ENCODE assay signal across 8 cellular contexts in genomic region chr7:94509264-94509878, GRCh38. TPM values are rescaled to one million over a fixed set of nuclear protein-coding genes. Genes with fewer than 3 reads are reported as not detected.
A peak's percentile ranks its signal among the peaks of the same experiment; 100 is the strongest.
DNase-seq lines count a peak whose midpoint lies in the region; ATAC-seq, FAIRE-seq and TF ChIP-seq lines count a peak whose summit lies in the region.

CASD1 (plus strand) TSS chr7:94509809; CDS start chr7:94510085, 276 bp downstream.

- no peak for FAIRE-seq in A549 (lab: Jason Lieb, UNC)

- H3K4me2 ChIP-seq in A549, result peak within 1 kb of the TSS; percentile 80

- POLR2A ChIA-PET in A549 (lab: Yijun Ruan, JAX), result no interaction called here
- POLR2A ChIA-PET in activated CD8-positive, alpha-beta T cell treated with anti-CD3 and anti-CD28 coated beads, Interleukin-2, amount 10 ng/mL, durations not matched to agents 7 days and 5 days (lab: Charles Lee), result interaction anchor here (1.0 kb wide), 1 partner anchor 1006 kb away, joined by 3 read pairs; no protein-coding TSS in a partner anchor

- TF ChIP-seq EP300 in A549 (IDR thresholded peaks at IDR 0.05), result no peak

- peaks cover 19% of the 10 kb centered on the region for H3K36me3 Mint-ChIP-seq in activated CD8-positive, alpha-beta T cell treated with anti-CD3 and anti-CD28 coated beads, Interleukin-2, amount 10 ng/mL, durations not matched to agents 7 days and 5 days (ENCODE audit: low read depth)

- H3K9me3 ChIP-seq in A549 (no peaks in the 10 kb centered on the region), endocrine pancreas (ENCODE audit: control insufficient read depth, low read length) (no peaks in the 10 kb centered on the region), mononuclear cell (ENCODE audit: low read depth, low read length) (no peaks in the 10 kb centered on the region)

- peak; percentile 67 to 82 for ATAC-seq in A549
- peak; percentile 31 for ATAC-seq in GM18508 (IDR thresholded peaks at IDR 0.05; ENCODE audit: insufficient read depth, unreplicated experiment)
- peak; percentile 71 for ATAC-seq in HG03025 (IDR thresholded peaks at IDR 0.05; ENCODE audit: low FRiP score, unreplicated experiment)
- ATAC-seq in activated CD8-positive, alpha-beta T cell treated with anti-CD3 and anti-CD28 coated beads, Interleukin-2, amount 10 ng/mL, durations not matched to agents 7 days and 5 days, result peak; percentile 71

- peak within 1 kb of the TSS; percentile 99 for H3K27ac ChIP-seq in A549

- CTCF ChIA-PET in A549 (lab: Yijun Ruan, JAX), result no interaction called here
- CTCF ChIA-PET in activated CD8-positive, alpha-beta T cell treated with anti-CD3 and anti-CD28 coated beads, Interleukin-2, amount 10 ng/mL, durations not matched to agents 7 days and 5 days (lab: Charles Lee), result no interaction called here

- DNase-seq in A549 (ENCODE audit: low read depth in 1 of 2, low spot score in 1 of 2) (peak; percentile 54 to 60), NCI-H226 (peak; percentile 2)
- DNase-seq in activated CD8-positive, alpha-beta T cell treated with anti-CD3 and anti-CD28 coated beads, Interleukin-2, amount 10 ng/mL, durations not matched to agents 7 days and 5 days, result peak; percentile 67
- DNase-seq in stimulated activated CD8-positive, alpha-beta memory T cell treated with anti-CD3 and anti-CD28 coated beads, Interleukin-4, amount 100 ng/mL, for 1 hour (ENCODE audit: low read depth in 2 of 2, low spot score in 1 of 2), result peak; percentile 31 to 40

- peak within 1 kb of the TSS; percentile 89 for H3K4me3 Mint-ChIP-seq in activated CD8-positive, alpha-beta T cell treated with anti-CD3 and anti-CD28 coated beads, Interleukin-2, amount 10 ng/mL, durations not matched to agents 7 days and 5 days

- no peaks in the 10 kb centered on the region for H3K36me3 ChIP-seq in endocrine pancreas (ENCODE audit: control insufficient read depth, insufficient read depth, low read length)

- no peak for TF ChIP-seq RAD21 in A549 (conservative IDR thresholded peaks at IDR 0.05 in 1 of 2, IDR thresholded peaks at IDR 0.05 in 1 of 2)

- H3K27ac Mint-ChIP-seq in activated CD8-positive, alpha-beta T cell treated with anti-CD3 and anti-CD28 coated beads, Interleukin-2, amount 10 ng/mL, durations not matched to agents 7 days and 5 days, result peak within 1 kb of the TSS; percentile 93

- WGBS in A549 (ENCODE audit: missing lambda C conversion rate), result 16% methylated on average over 15 of the region's 38 CpGs

- H3K4me3 ChIP-seq in A549 (peak within 1 kb of the TSS; percentile 72), endocrine pancreas (ENCODE audit: control insufficient read depth, insufficient read depth, low read length) (peak within 1 kb of the TSS; percentile 87), mononuclear cell (ENCODE audit: low read length) (peak within 1 kb of the TSS; percentile 74)

- no peaks in the 10 kb centered on the region for H3K27me3 Mint-ChIP-seq in activated CD8-positive, alpha-beta T cell treated with anti-CD3 and anti-CD28 coated beads, Interleukin-2, amount 10 ng/mL, durations not matched to agents 7 days and 5 days (ENCODE audit: low read depth)

- no peak for TF ChIP-seq POLR2A in A549 (IDR thresholded peaks at IDR 0.05; ENCODE audit: low read length)

- peaks cover 38% of the 10 kb centered on the region for H3K4me1 Mint-ChIP-seq in activated CD8-positive, alpha-beta T cell treated with anti-CD3 and anti-CD28 coated beads, Interleukin-2, amount 10 ng/mL, durations not matched to agents 7 days and 5 days (ENCODE audit: low read depth)

- peaks cover 47% of the 10 kb centered on the region for H3K4me1 ChIP-seq in A549
- H3K4me1 ChIP-seq in endocrine pancreas (ENCODE audit: control insufficient read depth, insufficient read depth, low read length), result peaks cover 22% of the 10 kb centered on the region
- H3K4me1 ChIP-seq in mononuclear cell (ENCODE audit: insufficient read depth, low read length), result peaks cover 20% of the 10 kb centered on the region

- H3K27me3 ChIP-seq in endocrine pancreas (ENCODE audit: control insufficient read depth, insufficient read depth, low read length) (no peaks in the 10 kb centered on the region), mononuclear cell (ENCODE audit: insufficient read depth, low read length) (no peaks in the 10 kb centered on the region)

- H3K9me3 Mint-ChIP-seq in activated CD8-positive, alpha-beta T cell treated with anti-CD3 and anti-CD28 coated beads, Interleukin-2, amount 10 ng/mL, durations not matched to agents 7 days and 5 days (ENCODE audit: insufficient read depth), result no peaks in the 10 kb centered on the region

- peak within 1 kb of the TSS; percentile 92 for H3K9ac ChIP-seq in endocrine pancreas (ENCODE audit: control insufficient read depth, insufficient read depth, low read length)

- no peak for TF ChIP-seq CTCF in A549 (IDR thresholded peaks at IDR 0.05)

TF ChIP-seq in A549, 52 proteins besides CTCF, POLR2A, EP300 and RAD21:
- TF ChIP-seq, protein P1, sequence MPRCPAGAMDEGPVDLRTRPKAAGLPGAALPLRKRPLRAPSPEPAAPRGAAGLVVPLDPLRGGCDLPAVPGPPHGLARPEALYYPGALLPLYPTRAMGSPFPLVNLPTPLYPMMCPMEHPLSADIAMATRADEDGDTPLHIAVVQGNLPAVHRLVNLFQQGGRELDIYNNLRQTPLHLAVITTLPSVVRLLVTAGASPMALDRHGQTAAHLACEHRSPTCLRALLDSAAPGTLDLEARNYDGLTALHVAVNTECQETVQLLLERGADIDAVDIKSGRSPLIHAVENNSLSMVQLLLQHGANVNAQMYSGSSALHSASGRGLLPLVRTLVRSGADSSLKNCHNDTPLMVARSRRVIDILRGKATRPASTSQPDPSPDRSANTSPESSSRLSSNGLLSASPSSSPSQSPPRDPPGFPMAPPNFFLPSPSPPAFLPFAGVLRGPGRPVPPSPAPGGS (IDR thresholded peaks at IDR 0.05), result no peak
- no peak for TF ChIP-seq KDM5A (IDR thresholded peaks at IDR 0.05)
- TF ChIP-seq RARB (CRISPR knock-in tag; IDR thresholded peaks at IDR 0.05), result no peak
- TF ChIP-seq CHD2 (IDR thresholded peaks at IDR 0.05; ENCODE audit: low read length, partially characterized antibody), result no peak
- TF ChIP-seq EHF (CRISPR knock-in tag; IDR thresholded peaks at IDR 0.05), result 0 out of 2 replicates have a peak, but pooled peaks have one; percentile 4
- TF ChIP-seq RNF2 (IDR thresholded peaks at IDR 0.05; ENCODE audit: borderline replicate concordance, low read depth), result no peak
- TF ChIP-seq TFCP2L1 (CRISPR knock-in tag; IDR thresholded peaks at IDR 0.05), result no peak
- no peak for TF ChIP-seq ZFP36 (IDR thresholded peaks at IDR 0.05; ENCODE audit: borderline replicate concordance, partially characterized antibody)
- TF ChIP-seq SREBF2 (IDR thresholded peaks at IDR 0.05), result no peak
- TF ChIP-seq, protein P2, sequence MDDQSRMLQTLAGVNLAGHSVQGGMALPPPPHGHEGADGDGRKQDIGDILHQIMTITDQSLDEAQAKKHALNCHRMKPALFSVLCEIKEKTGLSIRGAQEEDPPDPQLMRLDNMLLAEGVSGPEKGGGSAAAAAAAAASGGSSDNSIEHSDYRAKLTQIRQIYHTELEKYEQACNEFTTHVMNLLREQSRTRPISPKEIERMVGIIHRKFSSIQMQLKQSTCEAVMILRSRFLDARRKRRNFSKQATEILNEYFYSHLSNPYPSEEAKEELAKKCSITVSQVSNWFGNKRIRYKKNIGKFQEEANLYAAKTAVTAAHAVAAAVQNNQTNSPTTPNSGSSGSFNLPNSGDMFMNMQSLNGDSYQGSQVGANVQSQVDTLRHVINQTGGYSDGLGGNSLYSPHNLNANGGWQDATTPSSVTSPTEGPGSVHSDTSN (IDR thresholded peaks at IDR 0.05), result no peak
- TF ChIP-seq ZC3H11A (IDR thresholded peaks at IDR 0.05), result no peak
- TF ChIP-seq RFX5 (IDR thresholded peaks at IDR 0.05), result no peak
- TF ChIP-seq HOXA7 (CRISPR knock-in tag; IDR thresholded peaks at IDR 0.05), result no peak
- TF ChIP-seq JUNB (IDR thresholded peaks at IDR 0.05), result no peak
- TF ChIP-seq ESRRA (IDR thresholded peaks at IDR 0.05; ENCODE audit: borderline replicate concordance, low read length), result 0 out of 2 replicates have a peak, but pooled peaks have one; percentile 3
- peak in 1 of 2 experiments; percentile 65; a peak in 1 of 5 replicates for TF ChIP-seq JUN (IDR thresholded peaks at IDR 0.05)
- TF ChIP-seq SMC3 (IDR thresholded peaks at IDR 0.05), result no peak; the same call in 2 of the 3 replicates
- TF ChIP-seq MAZ (IDR thresholded peaks at IDR 0.05; ENCODE audit: borderline replicate concordance, low read depth, low read length), result no peak
- no peak for TF ChIP-seq CEBPB (IDR thresholded peaks at IDR 0.05)
- no peak for TF ChIP-seq KDM1A (IDR thresholded peaks at IDR 0.05; ENCODE audit: low read depth)
- TF ChIP-seq HDAC2 (IDR thresholded peaks at IDR 0.05), result no peak
- TF ChIP-seq HOXB5 (CRISPR knock-in tag; IDR thresholded peaks at IDR 0.05), result no peak
- no peak for TF ChIP-seq ZNF302 (CRISPR knock-in tag; IDR thresholded peaks at IDR 0.05)
- TF ChIP-seq E2F6 (IDR thresholded peaks at IDR 0.05; ENCODE audit: borderline replicate concordance, low read depth), result peak; percentile 27; the same call in 1 of the 2 replicates
- no peak for TF ChIP-seq EHMT2 (IDR thresholded peaks at IDR 0.05; ENCODE audit: low read depth)
- no peak for TF ChIP-seq NFE2L2 (conservative IDR thresholded peaks at IDR 0.05; ENCODE audit: low read length)
- TF ChIP-seq FOSL2 (IDR thresholded peaks at IDR 0.05), result no peak
- no peak for TF ChIP-seq FOSL2 (CRISPR knock-in tag; IDR thresholded peaks at IDR 0.05)

RNA-seq across cellular contexts. Expression of gene CASD1, which starts in this region (rescaled TPM):
- polyA plus RNA-seq in A549 (2011; rRNA removed), result 26.8 and 35.4 TPM in 2 replicates
- 4.8 and 6.3 TPM in 2 replicates for polyA plus RNA-seq in A549 (2012; cell fraction: cytosol; rRNA removed)
- polyA plus RNA-seq in A549 (2012; cell fraction: nucleus; rRNA removed), result 4.8 and 9.0 TPM in 2 replicates
- 13.6 to 16.6 TPM (median 16.3 TPM) in 3 replicates for polyA plus RNA-seq in A549 (2017; fragmentation: RNase III; extraction: RNeasy Plus Mini Kit Qiagen cat#74134 plus additional on column Dnase treatment)
- polyA minus RNA-seq in A549 (2011; rRNA and poly(A)+ RNA removed), result 9.8 and 14.2 TPM in 2 replicates
- total RNA-seq in activated CD8-positive, alpha-beta T cell treated with anti-CD3 and anti-CD28 coated beads, Interleukin-2, amount 10 ng/mL, durations not matched to agents 7 days and 5 days, result 10 to 100 TPM; 10.6 to 13.8 TPM
- 22.9 TPM for total RNA-seq in mononuclear cell

Comparison
In these comparisons a context has a peak if more than half of its experiments do, and no peak if none do; other contexts are left out.
1. Peak in every context shown above with its lines: DNase-seq, ATAC-seq, H3K4me3 ChIP-seq and H3K27ac ChIP-seq.
2. DNase-seq: peak in every context shown above with its lines; median percentile 67 in activated CD8-positive, alpha-beta T cell treated with anti-CD3 and anti-CD28 coated beads, Interleukin-2, amount 10 ng/mL, durations not matched to agents 7 days and 5 days; 57 in A549; 36 in stimulated activated CD8-positive, alpha-beta memory T cell treated with anti-CD3 and anti-CD28 coated beads, Interleukin-4, amount 100 ng/mL, for 1 hour; 2 in NCI-H226.